In the genomic region with DNA sequence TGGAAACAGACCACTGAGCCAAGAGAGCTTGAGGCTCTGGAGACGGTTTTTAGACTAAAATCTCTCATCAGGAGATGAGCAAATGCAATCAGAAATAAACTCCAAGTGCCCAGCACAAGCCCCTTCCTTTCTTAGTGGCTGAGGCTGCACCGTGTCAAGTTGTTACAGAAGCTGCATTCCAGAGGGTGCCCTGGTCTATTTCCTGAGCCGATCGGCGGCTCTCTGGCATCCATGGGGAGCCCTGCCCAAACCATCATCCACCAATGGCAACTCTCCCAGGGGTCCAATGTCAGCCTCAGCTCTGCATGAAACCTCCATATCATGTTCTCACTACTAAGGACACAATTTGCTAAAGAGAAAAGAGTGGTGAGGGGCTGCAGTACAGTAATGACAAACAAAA, we compare ENCODE assay signal across 32 cellular contexts.
"Had no signal": no experiment of that assay in that cellular context is flagged by ENCODE, and none has a peak within 500 bp of the region (broad histone marks: within the 10 kb centered on the region; RNA-seq: fewer than 3 reads in every experiment).

No MANE protein-coding gene starts in this region.

- H3K9me3 ChIP-seq: adrenal gland, body of pancreas, left lung, stomach, suprapubic skin, tibial nerve had no signal

- H3K27me3 ChIP-seq: adrenal gland, body of pancreas, left lung, neural progenitor cell, stomach, suprapubic skin, tibial nerve had no signal

- H3K4me3 ChIP-seq: adrenal gland, body of pancreas, coronary artery, dorsolateral prefrontal cortex, left lung, neural progenitor cell, smooth muscle cell, stomach, suprapubic skin, tibial nerve had no signal

- H3K9me3 Mint-ChIP-seq: activated CD4-positive, alpha-beta memory T cell treated with anti-CD3 and anti-CD28 coated beads for 36 hours; activated CD4-positive, alpha-beta T cell treated with anti-CD3 and anti-CD28 coated beads, Interleukin-2, amount 10 ng/mL, durations not matched to agents 24 days and 14 days; activated naive CD4-positive, alpha-beta T cell treated with anti-CD3 and anti-CD28 coated beads for 36 hours; activated naive CD8-positive, alpha-beta T cell treated with anti-CD3 and anti-CD28 coated beads for 36 hours; activated T-helper 1 cell treated with anti-CD3 and anti-CD28 coated beads, Interleukin-12 subunit alpha, Interleukin-12 subunit beta, Interleukin-2, Interleukin-4 antibody, amounts not matched to agents 30 ng/mL and 10 ng/mL and 1 ng/mL, durations not matched to agents 14 hours and 24 hours and 36 hours; neural progenitor cell; stimulated activated naive B cell treated with anti-CD40 and anti-IgM and Interleukin-4, amounts not matched to agents 10 μg/mL and 1 μg/mL and 100 μg/mL, for 72 hours had no signal

- H3K27ac ChIP-seq: adrenal gland, body of pancreas, coronary artery, dorsolateral prefrontal cortex, left lung, neural progenitor cell, parathyroid adenoma, stomach, suprapubic skin, tibial nerve, WERI-Rb-1 had no signal

- H3K36me3 ChIP-seq: neural progenitor cell, WERI-Rb-1 had no signal

- H3K4me3 Mint-ChIP-seq: activated CD4-positive, alpha-beta memory T cell treated with anti-CD3 and anti-CD28 coated beads for 36 hours; activated CD4-positive, alpha-beta T cell treated with anti-CD3 and anti-CD28 coated beads, Interleukin-2, amount 10 ng/mL, durations not matched to agents 24 days and 14 days; activated naive CD4-positive, alpha-beta T cell treated with anti-CD3 and anti-CD28 coated beads for 36 hours; activated naive CD8-positive, alpha-beta T cell treated with anti-CD3 and anti-CD28 coated beads for 36 hours; activated T-helper 1 cell treated with anti-CD3 and anti-CD28 coated beads, Interleukin-12 subunit alpha, Interleukin-12 subunit beta, Interleukin-2, Interleukin-4 antibody, amounts not matched to agents 30 ng/mL and 10 ng/mL and 1 ng/mL, durations not matched to agents 14 hours and 24 hours and 36 hours; naive thymus-derived CD4-positive, alpha-beta T cell; neural progenitor cell; stimulated activated naive B cell treated with anti-CD40 and anti-IgM and Interleukin-4, amounts not matched to agents 10 μg/mL and 1 μg/mL and 100 μg/mL, for 72 hours; T-helper 17 cell had no signal

- H3K27me3 Mint-ChIP-seq: activated CD4-positive, alpha-beta memory T cell treated with anti-CD3 and anti-CD28 coated beads for 36 hours; activated CD4-positive, alpha-beta T cell treated with anti-CD3 and anti-CD28 coated beads, Interleukin-2, amount 10 ng/mL, durations not matched to agents 24 days and 14 days; activated naive CD8-positive, alpha-beta T cell treated with anti-CD3 and anti-CD28 coated beads for 36 hours; naive thymus-derived CD4-positive, alpha-beta T cell; stimulated activated naive B cell treated with anti-CD40 and anti-IgM and Interleukin-4, amounts not matched to agents 10 μg/mL and 1 μg/mL and 100 μg/mL, for 72 hours; T-helper 17 cell had no signal

- ATAC-seq: body of pancreas; left lung; naive thymus-derived CD4-positive, alpha-beta T cell; sciatic nerve; stimulated activated naive B cell treated with anti-CD40 and anti-IgM and Interleukin-4, amounts not matched to agents 10 μg/mL and 1 μg/mL and 100 μg/mL, for 72 hours; T-helper 17 cell had no signal

- H3K4me1 ChIP-seq: left lung, tibial nerve had no signal

- H3K27ac Mint-ChIP-seq: activated CD4-positive, alpha-beta memory T cell treated with anti-CD3 and anti-CD28 coated beads for 36 hours; activated CD4-positive, alpha-beta T cell treated with anti-CD3 and anti-CD28 coated beads, Interleukin-2, amount 10 ng/mL, durations not matched to agents 24 days and 14 days; activated naive CD4-positive, alpha-beta T cell treated with anti-CD3 and anti-CD28 coated beads for 36 hours; activated naive CD8-positive, alpha-beta T cell treated with anti-CD3 and anti-CD28 coated beads for 36 hours; activated T-helper 1 cell treated with anti-CD3 and anti-CD28 coated beads, Interleukin-12 subunit alpha, Interleukin-12 subunit beta, Interleukin-2, Interleukin-4 antibody, amounts not matched to agents 30 ng/mL and 10 ng/mL and 1 ng/mL, durations not matched to agents 14 hours and 24 hours and 36 hours; naive thymus-derived CD4-positive, alpha-beta T cell; neural progenitor cell; stimulated activated naive B cell treated with anti-CD40 and anti-IgM and Interleukin-4, amounts not matched to agents 10 μg/mL and 1 μg/mL and 100 μg/mL, for 72 hours; T-helper 17 cell had no signal

- DNase-seq: activated CD4-positive, alpha-beta memory T cell treated with anti-CD3 and anti-CD28 coated beads for 36 hours; activated CD4-positive, alpha-beta T cell treated with anti-CD3 and anti-CD28 coated beads, Interleukin-2, amount 10 ng/mL, durations not matched to agents 24 days and 14 days; activated CD4-positive, CD25-positive, alpha-beta regulatory T cell treated with anti-CD3 and anti-CD28 coated beads, Interleukin-2, amount 50 U/mL, for 72 hours; activated CD8-positive, alpha-beta memory T cell treated with anti-CD3 and anti-CD28 coated beads, Interleukin-2, amount 50 U/mL, for 4 hours; activated effector memory CD4-positive, alpha-beta T cell treated with anti-CD3 and anti-CD28 coated beads, Interleukin-2, amount 50 U/mL, for 16 hours; activated naive CD4-positive, alpha-beta T cell treated with anti-CD3 and anti-CD28 coated beads for 36 hours; activated naive CD8-positive, alpha-beta T cell treated with anti-CD3 and anti-CD28 coated beads for 36 hours; activated T-cell treated with anti-CD3 and anti-CD28 coated beads, Interleukin-2, amount 50 U/mL, for 1 hour; aorta; body of pancreas; dorsolateral prefrontal cortex; effector memory CD4-positive, alpha-beta T cell; erythroblast; kidney glomerular epithelial cell; left lung; naive thymus-derived CD4-positive, alpha-beta T cell; occipital lobe; stimulated activated CD4-positive, alpha-beta T cell treated with anti-CD3 and anti-CD28 coated beads, Interleukin-1b, Interleukin-23, amount 100 ng/mL, for 48 hours; stimulated activated naive B cell treated with anti-CD40 and anti-IgM and Interleukin-4, amounts not matched to agents 10 μg/mL and 1 μg/mL and 100 μg/mL, for 72 hours; stomach; T-helper 17 cell; T1000; WERI-Rb-1 had no signal

- H3K36me3 Mint-ChIP-seq: stimulated activated naive B cell treated with anti-CD40 and anti-IgM and Interleukin-4, amounts not matched to agents 10 μg/mL and 1 μg/mL and 100 μg/mL, for 72 hours had no signal
